In genomic region chr9:93008457-93008856, GRCh38 we compare ENCODE assay signal across 18 cellular contexts.
"Had no signal": no experiment of that assay in that cellular context is flagged by ENCODE, and none has a peak within 500 bp of the region (broad histone marks: within the 10 kb centered on the region; RNA-seq: fewer than 3 reads in every experiment).

No MANE protein-coding gene starts in this region.

- H3K4me3 ChIP-seq: breast epithelium, esophagus muscularis mucosa, psoas muscle, spleen had no signal

- H3K27ac Mint-ChIP-seq: nephron; T-helper 2 cell treated with Interferon-gamma antibody and Interleukin-4, amounts not matched to agents 5 μg/mL and 100 μg/mL, for 36 hours had no signal

- H3K4me3 Mint-ChIP-seq: activated T-cell treated with anti-CD3 and anti-CD28 coated beads, Interleukin-2, amount 50 U/mL, for 72 hours; immature natural killer cell; memory B cell; nephron; stimulated activated naive B cell treated with anti-CD40 and anti-IgM and Interleukin-4, amounts not matched to agents 10 μg/mL and 1 μg/mL and 100 μg/mL, for 72 hours; T-helper 2 cell treated with Interferon-gamma antibody and Interleukin-4, amounts not matched to agents 5 μg/mL and 100 μg/mL, for 36 hours had no signal

- H3K27me3 Mint-ChIP-seq: memory B cell; stimulated activated naive B cell treated with anti-CD40 and anti-IgM and Interleukin-4, amounts not matched to agents 10 μg/mL and 1 μg/mL and 100 μg/mL, for 72 hours had no signal

- H3K36me3 ChIP-seq: breast epithelium had no signal

- H3K27ac ChIP-seq: breast epithelium, esophagus muscularis mucosa, psoas muscle, spleen had no signal

- H3K27me3 ChIP-seq: breast epithelium, spleen had no signal

- H3K4me1 Mint-ChIP-seq: nephron had no signal

- ATAC-seq: activated T-cell treated with anti-CD3 and anti-CD28 coated beads, Interleukin-2, amount 50 U/mL, for 72 hours; psoas muscle; sciatic nerve; stimulated activated naive B cell treated with anti-CD40 and anti-IgM and Interleukin-4, amounts not matched to agents 10 μg/mL and 1 μg/mL and 100 μg/mL, for 72 hours had no signal

- H3K9me3 Mint-ChIP-seq: activated T-cell treated with anti-CD3 and anti-CD28 coated beads, Interleukin-2, amount 50 U/mL, for 72 hours; immature natural killer cell; memory B cell; nephron; stimulated activated naive B cell treated with anti-CD40 and anti-IgM and Interleukin-4, amounts not matched to agents 10 μg/mL and 1 μg/mL and 100 μg/mL, for 72 hours; T-helper 2 cell treated with Interferon-gamma antibody and Interleukin-4, amounts not matched to agents 5 μg/mL and 100 μg/mL, for 36 hours had no signal

- DNase-seq: activated CD4-positive, CD25-positive, alpha-beta regulatory T cell treated with anti-CD3 and anti-CD28 coated beads, Interleukin-2, amount 50 U/mL, for 72 hours; activated naive CD4-positive, alpha-beta T cell treated with Interleukin-2 at 50 U/mL for 16 hours; activated T-cell treated with anti-CD3 and anti-CD28 coated beads, Interleukin-2, amount 50 U/mL, for 72 hours; anterior cingulate cortex; glutamatergic neuron; immature natural killer cell; occipital lobe; psoas muscle; spleen; stimulated activated CD4-positive, alpha-beta T cell treated with anti-CD3 and anti-CD28 coated beads, Interleukin-1b, Interleukin-23, amount 100 ng/mL, for 48 hours; stimulated activated naive B cell treated with anti-CD40 and anti-IgM and Interleukin-4, amounts not matched to agents 10 μg/mL and 1 μg/mL and 100 μg/mL, for 72 hours; trophoblast cell had no signal

- H3K4me1 ChIP-seq: psoas muscle had no signal

- H3K9me3 ChIP-seq: breast epithelium, esophagus muscularis mucosa, psoas muscle, spleen had no signal
